In the genomic region with DNA sequence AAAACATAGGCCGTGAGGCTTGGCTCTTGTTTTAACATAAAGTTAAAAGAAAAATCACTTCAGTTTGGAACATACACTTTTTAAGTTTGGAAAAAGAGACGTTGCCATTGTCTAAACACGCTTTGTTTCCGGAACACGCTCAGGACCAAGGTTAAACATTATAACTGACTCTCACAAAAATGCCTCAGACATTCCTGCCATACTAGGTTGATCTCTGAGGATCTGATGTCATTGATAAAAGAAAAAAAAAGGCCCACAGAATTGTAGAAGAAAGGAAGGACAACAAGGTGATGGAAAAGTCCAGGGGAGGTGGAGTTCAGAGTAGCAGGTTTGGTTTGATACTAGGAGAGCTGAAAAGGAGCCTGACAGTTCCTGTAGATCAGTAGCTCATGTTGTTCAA, we compare ENCODE assay signal across 20 cellular contexts.
A peak's percentile ranks its signal among the peaks of the same experiment; 100 is the strongest.
DNase-seq lines count a peak whose midpoint lies in the region; ATAC-seq, FAIRE-seq and TF ChIP-seq lines count a peak whose summit lies in the region.
"Had no signal": no experiment of that assay in that cellular context is flagged by ENCODE, and none has a peak within 500 bp of the region (broad histone marks: within the 10 kb centered on the region; RNA-seq: fewer than 3 reads in every experiment).

No MANE protein-coding gene starts in this region.

- H3K9me3 Mint-ChIP-seq in astrocyte (ENCODE audit: unreplicated experiment) = peaks cover 2% of the 10 kb centered on the region
- H3K9me3 Mint-ChIP-seq in chondrocyte (ENCODE audit: low read depth) = no peaks in the 10 kb centered on the region
- no peaks in the 10 kb centered on the region for H3K9me3 Mint-ChIP-seq in CD4-positive, alpha-beta T cell
- H3K9me3 Mint-ChIP-seq: CD8-positive, alpha-beta T cell had no signal

- DNase-seq in astrocyte (ENCODE audit: low read depth) (no peak), chondrocyte (ENCODE audit: low spot score) (no peak), kidney tubule cell (ENCODE audit: low spot score) (peak; percentile 58), renal cortical epithelial cell (ENCODE audit: low read depth) (peak; percentile 54), mesenteric fat pad (ENCODE audit: low spot score) (no peak), GDM1 (lab: John Stamatoyannopoulos, UW) (no peak)
- DNase-seq in CD4-positive, alpha-beta T cell = no peak
- DNase-seq: CD8-positive, alpha-beta T cell; EL; MG63; NCI-H1417; NCI-H1694 treated with DMSO at 0.1 percent for 48 hours; NCI-H446; NCI-H526; PC-3; Right ventricle myocardium superior had no signal

- H3K4me1 Mint-ChIP-seq in astrocyte (ENCODE audit: low read depth, unreplicated experiment) = peaks cover 7% of the 10 kb centered on the region
- peaks cover 8% of the 10 kb centered on the region for H3K4me1 Mint-ChIP-seq in chondrocyte (ENCODE audit: low read depth)
- H3K4me1 Mint-ChIP-seq in CD4-positive, alpha-beta T cell (ENCODE audit: low read depth) = no peaks in the 10 kb centered on the region

- intact Hi-C loops in CD4-positive, alpha-beta T cell (cut with DNase I, micrococcal nuclease) = no loop called here

- no peak overlapping the region for H3K4me3 ChIP-seq in astrocyte (ENCODE audit: insufficient read depth, low read depth, low read length)
- H3K4me3 ChIP-seq: BLaER1 treated with 17β-estradiol and CSF1 and Interleukin-3, amounts not matched to agents 10 nM and 100 nM; K562; MG63 had no signal

- no peak for ATAC-seq in GM19463 (IDR thresholded peaks at IDR 0.05; ENCODE audit: unreplicated experiment)
- ATAC-seq in CD4-positive, alpha-beta T cell (ENCODE audit: poor library complexity) = no peak
- ATAC-seq: CD8-positive, alpha-beta T cell; K562; PC-3 had no signal

- H4K20me1 ChIP-seq in astrocyte (ENCODE audit: insufficient read depth, low read length) = no peaks in the 10 kb centered on the region
- H4K20me1 ChIP-seq: BLaER1 treated with 17β-estradiol and CSF1 and Interleukin-3, amounts not matched to agents 10 nM and 100 nM had no signal

- no peak for FAIRE-seq in astrocyte (lab: Jason Lieb, UNC)
- FAIRE-seq: H54, K562 had no signal

- no peaks in the 10 kb centered on the region for H3K36me3 ChIP-seq in astrocyte (ENCODE audit: insufficient read depth, low read length)
- H3K36me3 ChIP-seq: MG63 had no signal

- H3K9ac ChIP-seq in astrocyte (ENCODE audit: low read length) = no peak overlapping the region
- H3K9ac ChIP-seq: BLaER1 treated with 17β-estradiol and CSF1 and Interleukin-3, amounts not matched to agents 10 nM and 100 nM had no signal

- H3K4me3 Mint-ChIP-seq in astrocyte (ENCODE audit: unreplicated experiment) (no peak overlapping the region), chondrocyte (ENCODE audit: unreplicated experiment) (no peak overlapping the region)
- H3K4me3 Mint-ChIP-seq in CD4-positive, alpha-beta T cell = no peak overlapping the region
- H3K4me3 Mint-ChIP-seq: CD8-positive, alpha-beta T cell had no signal

- no peak overlapping the region for H2AFZ ChIP-seq in astrocyte (ENCODE audit: low read depth, low read length)

- POLR2A ChIA-PET in CD4-positive, alpha-beta T cell (lab: Charles Lee) = no interaction called here

- no peak for TF ChIP-seq CTCF in astrocyte (IDR thresholded peaks at IDR 0.05; ENCODE audit: insufficient read depth, low read depth, low read length)
- no peak for TF ChIP-seq CTCF in chondrocyte (IDR thresholded peaks at IDR 0.05)
- no peak for TF ChIP-seq CTCF in CD4-positive, alpha-beta T cell (IDR thresholded peaks at IDR 0.05)

- H3K9me3 ChIP-seq in astrocyte (ENCODE audit: insufficient read depth, low read depth, low read length) = no peaks in the 10 kb centered on the region
- no peaks in the 10 kb centered on the region for H3K9me3 ChIP-seq in CD4-positive, alpha-beta T cell (ENCODE audit: control insufficient read depth, low read length)
- H3K9me3 ChIP-seq: MG63 had no signal

- peaks cover 7% of the 10 kb centered on the region for H3K4me1 ChIP-seq in astrocyte (ENCODE audit: insufficient read depth, low read length)

- no peaks in the 10 kb centered on the region for H3K36me3 Mint-ChIP-seq in astrocyte (ENCODE audit: low read depth, unreplicated experiment)
- H3K36me3 Mint-ChIP-seq in chondrocyte (ENCODE audit: low read depth) = peaks cover 6% of the 10 kb centered on the region
- peaks cover 38% of the 10 kb centered on the region for H3K36me3 Mint-ChIP-seq in CD4-positive, alpha-beta T cell (ENCODE audit: low read depth)

- H3K27me3 Mint-ChIP-seq in astrocyte (ENCODE audit: low read depth, unreplicated experiment) (no peaks in the 10 kb centered on the region), chondrocyte (ENCODE audit: low read depth) (no peaks in the 10 kb centered on the region)
- no peaks in the 10 kb centered on the region for H3K27me3 Mint-ChIP-seq in CD4-positive, alpha-beta T cell

- no peaks in the 10 kb centered on the region for H3K79me2 ChIP-seq in astrocyte (ENCODE audit: insufficient read depth, low read length)

- H3K27ac Mint-ChIP-seq in astrocyte (ENCODE audit: unreplicated experiment) (peak overlapping the region; percentile 54), chondrocyte (ENCODE audit: unreplicated experiment) (peak overlapping the region; percentile 52)
- H3K27ac Mint-ChIP-seq in CD4-positive, alpha-beta T cell = no peak overlapping the region
- H3K27ac Mint-ChIP-seq: CD8-positive, alpha-beta T cell had no signal

- H3K27ac ChIP-seq in astrocyte (ENCODE audit: low read depth, low read length) = peak overlapping the region; percentile 55
- no peak overlapping the region for H3K27ac ChIP-seq in CD4-positive, alpha-beta T cell (ENCODE audit: low read depth, low read length)
- H3K27ac ChIP-seq: BLaER1 treated with 17β-estradiol and CSF1 and Interleukin-3, amounts not matched to agents 10 nM and 100 nM had no signal

- CTCF ChIA-PET in CD4-positive, alpha-beta T cell (lab: Charles Lee) = no interaction called here

- no peak overlapping the region for H3K4me2 ChIP-seq in astrocyte (ENCODE audit: low read length)
- H3K4me2 ChIP-seq: BLaER1 treated with 17β-estradiol and CSF1 and Interleukin-3, amounts not matched to agents 10 nM and 100 nM had no signal

- no peaks in the 10 kb centered on the region for H3K27me3 ChIP-seq in astrocyte (ENCODE audit: insufficient read depth, low read length)
- H3K27me3 ChIP-seq in CD4-positive, alpha-beta T cell (ENCODE audit: control insufficient read depth, insufficient read depth, low read length) = no peaks in the 10 kb centered on the region
- H3K27me3 ChIP-seq: BLaER1 treated with 17β-estradiol and CSF1 and Interleukin-3, amounts not matched to agents 10 nM and 100 nM; MG63 had no signal

Comparison
In these comparisons a context has a peak if more than half of its experiments do, and no peak if none do; other contexts are left out.
1. DNase-seq: peak in kidney tubule cell (single experiment) and renal cortical epithelial cell (single experiment); none in astrocyte (single experiment), chondrocyte (single experiment), mesenteric fat pad (single experiment), CD4-positive, alpha-beta T cell (0 of 10) and GDM1 (single experiment).